In genomic region chr2:120222186-120223033, GRCh38 we compare ENCODE assay signal across 8 cellular contexts. TPM values are rescaled to one million over a fixed set of nuclear protein-coding genes. Genes with fewer than 3 reads are reported as not detected.
A peak's percentile ranks its signal among the peaks of the same experiment; 100 is the strongest.
DNase-seq lines count a peak whose midpoint lies in the region; ATAC-seq and TF ChIP-seq lines count a peak whose summit lies in the region.

No MANE protein-coding gene starts in this region.

- peak overlapping the region; percentile 48 for H3K4me3 ChIP-seq in AG09309 (ENCODE audit: control insufficient read depth, low read depth, low read length)
- peak overlapping the region; percentile 53 for H3K4me3 ChIP-seq in LNCaP clone FGC (ENCODE audit: low read depth, low read length)
- peak overlapping the region; percentile 60 to 76 for H3K4me3 ChIP-seq in duodenal mucosa (ENCODE audit: low read depth in 1 of 2, low read length in 2 of 2)

- DNase-seq in AG09309 (ENCODE audit: low read depth) = no peak
- no peak for DNase-seq in LNCaP clone FGC (ENCODE audit: low read depth)
- DNase-seq in natural killer cell = no peak
- DNase-seq in occipital lobe (lab: John Stamatoyannopoulos, UW) = no peak
- DNase-seq in NOMO-1 treated with DMSO at 0.1 percent for 48 hours (lab: John Stamatoyannopoulos, UW; ENCODE audit: unreplicated experiment) = no peak
- no peak for DNase-seq in SKM-1 treated with dmso at 0.1 percent for 144 hours (lab: John Stamatoyannopoulos, UW; ENCODE audit: unreplicated experiment)

- peaks cover 0 to 12% of the 10 kb centered on the region in 2 donors for H3K36me3 ChIP-seq in duodenal mucosa (ENCODE audit: control insufficient read depth in 1 of 2, insufficient read depth in 2 of 2, low read length in 2 of 2)

- H3K9me3 Mint-ChIP-seq in natural killer cell = no peaks in the 10 kb centered on the region

- no peaks in the 10 kb centered on the region for H3K27me3 ChIP-seq in duodenal mucosa (ENCODE audit: control insufficient read depth in 1 of 2, insufficient read depth in 2 of 2, low read length in 2 of 2)

- no peaks in the 10 kb centered on the region for H3K9me3 ChIP-seq in duodenal mucosa (ENCODE audit: control insufficient read depth in 1 of 2, low read length in 2 of 2)

- intact Hi-C loops in natural killer cell (cut with micrococcal nuclease) = loop anchor here (1.0 kb wide), 2 partner anchors 10 to 30 kb away; partner anchors contain the start of gene RALB

- peaks cover 31 to 48% of the 10 kb centered on the region in 2 donors for H3K4me1 Mint-ChIP-seq in natural killer cell

- H3K9ac ChIP-seq in duodenal mucosa (ENCODE audit: low read depth in 1 of 2, low read length in 2 of 2) = peak overlapping the region; percentile 60 to 85

- TF ChIP-seq CTCF in AG09309 (IDR thresholded peaks at IDR 0.05; ENCODE audit: control insufficient read depth, insufficient read depth, low read depth, low read length, missing control alignments) = no peak
- no peak for TF ChIP-seq CTCF in LNCaP clone FGC (IDR thresholded peaks at IDR 0.05; ENCODE audit: control insufficient read depth, extremely low read depth, insufficient read depth)
- TF ChIP-seq CTCF in natural killer cell (IDR thresholded peaks at IDR 0.05) = no peak

- H3K4me1 ChIP-seq in duodenal mucosa (ENCODE audit: control insufficient read depth in 1 of 2, insufficient read depth in 2 of 2, low read length in 2 of 2) = peaks cover 25 to 30% of the 10 kb centered on the region in 2 donors

- no peak for ATAC-seq in natural killer cell
- no peak for ATAC-seq in HG03342 (IDR thresholded peaks at IDR 0.05; ENCODE audit: unreplicated experiment)

- no peaks in the 10 kb centered on the region for H3K27me3 Mint-ChIP-seq in natural killer cell (ENCODE audit: low read depth in 2 of 2)

- peak overlapping the region; percentile 83 to 89 for H3K27ac Mint-ChIP-seq in natural killer cell

- no peak overlapping the region for H3K27ac ChIP-seq in duodenal mucosa (ENCODE audit: low read depth, low read length)

- peak overlapping the region; percentile 88 for H3K4me3 Mint-ChIP-seq in natural killer cell

- H3K36me3 Mint-ChIP-seq in natural killer cell = no peaks in the 10 kb centered on the region

RNA-seq across cellular contexts. Expression of gene TMEM185B, which starts 0.8 kb away (rescaled TPM):
- total RNA-seq in natural killer cell (10 to 100 TPM; 19.9 to 25.2 (median 19.9) TPM), occipital lobe (18.6 TPM)

RNA-seq across cellular contexts. Expression of gene RALB, which starts 30.2 kb away (rescaled TPM):
- total RNA-seq in natural killer cell (10 to 100 TPM; 21.0 to 25.9 (median 25.4) TPM), occipital lobe (35.6 TPM)
